ENCODE assay signal across 8 cellular contexts in genomic region chr18:62716679-62717058, GRCh38. TPM values are rescaled to one million over a fixed set of nuclear protein-coding genes. Genes with fewer than 3 reads are reported as not detected.
DNase-seq lines count a peak whose midpoint lies in the region; ATAC-seq, FAIRE-seq and TF ChIP-seq lines count a peak whose summit lies in the region.

No MANE protein-coding gene starts in this region.

- no peak overlapping the region for H3K27ac ChIP-seq in SJSA1
- H3K27ac ChIP-seq in brain microvascular endothelial cell = no peak overlapping the region
- H3K27ac ChIP-seq in small intestine (ENCODE audit: low read depth in 1 of 2, low read length in 1 of 2) = peak overlapping the region; percentile 85 to 99

- TF ChIP-seq CTCF in brain microvascular endothelial cell (IDR thresholded peaks at IDR 0.05; ENCODE audit: low read depth, low read length, missing control alignments) (peak; percentile 10), BE2C (IDR thresholded peaks at IDR 0.05; ENCODE audit: low read depth, low read length) (no peak)

- ATAC-seq in HG02798 (IDR thresholded peaks at IDR 0.05; ENCODE audit: poor library complexity, unreplicated experiment) = peak; percentile 11

- peaks cover 30% of the 10 kb centered on the region for H3K4me1 ChIP-seq in SJSA1 (replicated peaks)
- no peaks in the 10 kb centered on the region for H3K4me1 ChIP-seq in small intestine (ENCODE audit: control insufficient read depth in 2 of 2, insufficient read depth in 1 of 2, low read depth in 1 of 2, low read length in 1 of 2)
- no peaks in the 10 kb centered on the region for H3K4me1 ChIP-seq in BE2C

- 0 to 1% (median 1%) methylated on average over 32 to 47 of the region's 47 CpGs for WGBS in small intestine, 3 donors

- no peak for FAIRE-seq in small intestine (lab: Jason Lieb, UNC)

- DNase-seq in SJSA1 (ENCODE audit: low read depth in 1 of 2, low spot score in 2 of 2) (peak; percentile 49 to 54), brain microvascular endothelial cell (peak; percentile 10), small intestine (peak; percentile 49), BE2C (no peak), NCI-H1694 treated with DMSO at 0.1 percent for 48 hours (lab: John Stamatoyannopoulos, UW) (no peak)

- in situ Hi-C loops in brain microvascular endothelial cell (cut with HindIII; ENCODE audit: low pct_ligation_motif_present, low sequenced_read_pairs) = no loop called here

- H3K9me3 ChIP-seq in SJSA1 (replicated peaks) (no peaks in the 10 kb centered on the region), iPS-18c (ENCODE audit: control insufficient read depth, insufficient read depth, low read length) (no peaks in the 10 kb centered on the region), small intestine (ENCODE audit: control insufficient read depth, low read depth) (no peaks in the 10 kb centered on the region), BE2C (no peaks in the 10 kb centered on the region)

- peaks cover 7% of the 10 kb centered on the region for H3K36me3 ChIP-seq in SJSA1
- H3K36me3 ChIP-seq in brain microvascular endothelial cell (replicated peaks) = no peaks in the 10 kb centered on the region
- H3K36me3 ChIP-seq in small intestine (ENCODE audit: control insufficient read depth in 2 of 2, insufficient read depth in 2 of 2, low read length in 2 of 2) = no peaks in the 10 kb centered on the region
- H3K36me3 ChIP-seq in BE2C = no peaks in the 10 kb centered on the region

- H3K4me3 ChIP-seq in GM08714 (ENCODE audit: low read length) (peak overlapping the region; percentile 99), SJSA1 (peak overlapping the region; percentile 69), brain microvascular endothelial cell (ENCODE audit: low read depth, low read length) (peak overlapping the region; percentile 66), iPS-18c (ENCODE audit: insufficient read depth, low read depth, low read length) (peak overlapping the region; percentile 72), small intestine (ENCODE audit: low read depth in 1 of 2, low read length in 2 of 2) (peak overlapping the region; percentile 83 to 89), BE2C (ENCODE audit: low read depth, low read length) (no peak overlapping the region)

- H3K27me3 ChIP-seq in SJSA1 (replicated peaks) (no peaks in the 10 kb centered on the region), brain microvascular endothelial cell (replicated peaks) (no peaks in the 10 kb centered on the region), small intestine (ENCODE audit: control insufficient read depth in 2 of 2, insufficient read depth in 2 of 2, low read length in 2 of 2) (no peaks in the 10 kb centered on the region), BE2C (peaks cover 29% of the 10 kb centered on the region)

RNA-seq across cellular contexts. Expression of gene PHLPP1, which starts 1.3 kb away (rescaled TPM):
- 8.8 and 10.1 TPM in 2 replicates for total RNA-seq in SJSA1 (2014; rRNA removed; shearing (Covaris generic))
- 1 to 10 TPM; 3.2 to 5.4 (median 5.3) TPM for polyA plus RNA-seq in small intestine
- polyA plus RNA-seq in BE2C (2012; ENCODE audit: insufficient read depth, insufficient read length, low read depth) = not detected

Comparison
In these comparisons a context has a peak if more than half of its experiments do, and no peak if none do; other contexts are left out.
1. DNase-seq: peak in SJSA1 (2 of 2), brain microvascular endothelial cell (single experiment) and small intestine (single experiment); none in BE2C (single experiment) and NCI-H1694 treated with DMSO at 0.1 percent for 48 hours (single experiment).
2. H3K27ac ChIP-seq: peak in small intestine (2 of 2); none in SJSA1 (single experiment) and brain microvascular endothelial cell (single experiment).